ENCODE assay signal across 27 cellular contexts in genomic region chr11:45876401-45876800, GRCh38. TPM values are rescaled to one million over a fixed set of nuclear protein-coding genes. Genes with fewer than 3 reads are reported as not detected.
DNase-seq lines count a peak whose midpoint lies in the region; ATAC-seq and TF ChIP-seq lines count a peak whose summit lies in the region.
"Had no signal": no experiment of that assay in that cellular context is flagged by ENCODE, and none has a peak within 500 bp of the region (broad histone marks: within the 10 kb centered on the region; RNA-seq: fewer than 3 reads in every experiment).

No MANE protein-coding gene starts in this region.

- peaks cover 0 to 25% (median 2%) of the 10 kb centered on the region in 12 donors for H3K4me1 ChIP-seq in heart left ventricle
- H3K4me1 ChIP-seq in right atrium auricular region, result peaks cover 0 to 6% of the 10 kb centered on the region in 2 donors
- H3K4me1 ChIP-seq in vagina, result no peaks in the 10 kb centered on the region

- H3K4me3 Mint-ChIP-seq in WTC11, result no peak overlapping the region
- H3K4me3 Mint-ChIP-seq: HFFc6 had no signal

- H3K27ac ChIP-seq in heart left ventricle (peak overlapping the region in 1 of 12 donors; percentile 71), right atrium auricular region (no peak overlapping the region), vagina (no peak overlapping the region)
- H3K27ac ChIP-seq: GM23248, SJSA1 had no signal

- TF ChIP-seq CTCF in heart left ventricle (IDR thresholded peaks at IDR 0.05), result no peak
- TF ChIP-seq CTCF in right atrium auricular region (IDR thresholded peaks at IDR 0.05), result no peak
- TF ChIP-seq CTCF in WTC11 (IDR thresholded peaks at IDR 0.05), result no peak
- TF ChIP-seq CTCF in vagina (IDR thresholded peaks at IDR 0.05), result no peak

- DNase-seq in heart left ventricle (no peak), right atrium auricular region (ENCODE audit: low spot score) (no peak), WTC11 (ENCODE audit: low spot score) (no peak), left ventricle myocardium superior (no peak), midbrain (lab: John Stamatoyannopoulos, UW) (peak; percentile 21), vagina (ENCODE audit: extremely low spot score in 2 of 2) (no peak)
- DNase-seq: Calu3; DMS153; DND-41; GM23248; HFFc6; IMR-90; KG1; MG63; NCI-H1105 treated with DMSO at 0.1 percent for 48 hours; NCI-H146; NCI-H1930; NCI-H446; NCI-H524 treated with DMSO at 0.1 percent for 48 hours; NCI-H82; NK-92 treated with Interleukin-12 subunit alpha and Interleukin-12 subunit beta, amount 100 ng/mL, for 24 hours; PC-3 had no signal

- H3K36me3 Mint-ChIP-seq in WTC11, result peaks cover 4% of the 10 kb centered on the region; the same call in 1 of the 2 replicates

- no peaks in the 10 kb centered on the region for H3K9me3 Mint-ChIP-seq in WTC11
- H3K9me3 Mint-ChIP-seq: HFFc6 had no signal

- H3K4me1 Mint-ChIP-seq in WTC11, result peaks cover 27% of the 10 kb centered on the region

- no peak overlapping the region for H3K4me3 ChIP-seq in heart left ventricle
- no peak overlapping the region for H3K4me3 ChIP-seq in right atrium auricular region
- H3K4me3 ChIP-seq in vagina, result no peak overlapping the region
- H3K4me3 ChIP-seq: GM23248, HAP-1, MG63, SJSA1 had no signal

- peaks cover 5 to 100% (median 87%) of the 10 kb centered on the region in 9 donors for H3K36me3 ChIP-seq in heart left ventricle
- peaks cover 77% of the 10 kb centered on the region for H3K36me3 ChIP-seq in right atrium auricular region
- peaks cover 0 to 62% of the 10 kb centered on the region in 2 donors for H3K36me3 ChIP-seq in vagina
- H3K36me3 ChIP-seq: MG63 had no signal

- H3K27me3 ChIP-seq in heart left ventricle (no peaks in the 10 kb centered on the region), right atrium auricular region (no peaks in the 10 kb centered on the region), vagina (no peaks in the 10 kb centered on the region)
- H3K27me3 ChIP-seq: MG63, SJSA1 had no signal

- ATAC-seq in heart left ventricle (peak; percentile 47 to 67 (median 58)), WTC11 (peak; percentile 29; the same call in 1 of the 2 replicates), left ventricle myocardium superior (peak; percentile 75), HG03565 (IDR thresholded peaks at IDR 0.05; ENCODE audit: unreplicated experiment) (no peak), GM21737 (IDR thresholded peaks at IDR 0.05; ENCODE audit: unreplicated experiment) (no peak)
- ATAC-seq: PC-3 had no signal

- no peaks in the 10 kb centered on the region for H3K9me3 ChIP-seq in heart left ventricle
- H3K9me3 ChIP-seq in right atrium auricular region, result no peaks in the 10 kb centered on the region
- H3K9me3 ChIP-seq in vagina, result no peaks in the 10 kb centered on the region
- H3K9me3 ChIP-seq: HAP-1, MG63, SJSA1 had no signal

- no peaks in the 10 kb centered on the region for H3K27me3 Mint-ChIP-seq in WTC11 (ENCODE audit: low read depth)

- H3K27ac Mint-ChIP-seq in WTC11, result no peak overlapping the region; the same call in 1 of the 2 replicates
- H3K27ac Mint-ChIP-seq: HFFc6 had no signal

- WGBS in heart left ventricle, 4 donors, result 46 to 67% (median 62%) methylated on average over 6 of the region's 6 CpGs

- intact Hi-C loops in heart left ventricle (cut with DNase I) (loop anchor here in 2 of 10 donors (10.0 kb wide), 1 partner anchor 128 kb away; no protein-coding TSS in a partner anchor), left ventricle myocardium superior (cut with micrococcal nuclease) (no loop called here), vagina (cut with DNase I) (no loop called here)

- TF ChIP-seq POLR2A in heart left ventricle (IDR thresholded peaks at IDR 0.05) (no peak), vagina (IDR thresholded peaks at IDR 0.05) (no peak)

- CTCF ChIA-PET in WTC11 (lab: Charles Lee), result interaction anchor here (1.1 to 1.8 kb wide), 12 partner anchors 14 to 242 kb away, joined by 3 to 9 read pairs (median 4); partner anchors contain the start of gene PEX16

- POLR2A ChIA-PET in WTC11 (lab: Charles Lee), result interaction anchor here (0.6 to 1.4 kb wide), 3 partner anchors 45 to 739 kb away, joined by 4 to 6 read pairs (median 4); no protein-coding TSS in a partner anchor

TF ChIP-seq in WTC11, 78 proteins besides CTCF, POLR2A, EP300 and RAD21 (continues in another document):
- no peak for TF ChIP-seq ERG (CRISPR knock-in tag; IDR thresholded peaks at IDR 0.05)
- TF ChIP-seq SOX15 (CRISPR knock-in tag; IDR thresholded peaks at IDR 0.05), result no peak
- TF ChIP-seq, protein P1, sequence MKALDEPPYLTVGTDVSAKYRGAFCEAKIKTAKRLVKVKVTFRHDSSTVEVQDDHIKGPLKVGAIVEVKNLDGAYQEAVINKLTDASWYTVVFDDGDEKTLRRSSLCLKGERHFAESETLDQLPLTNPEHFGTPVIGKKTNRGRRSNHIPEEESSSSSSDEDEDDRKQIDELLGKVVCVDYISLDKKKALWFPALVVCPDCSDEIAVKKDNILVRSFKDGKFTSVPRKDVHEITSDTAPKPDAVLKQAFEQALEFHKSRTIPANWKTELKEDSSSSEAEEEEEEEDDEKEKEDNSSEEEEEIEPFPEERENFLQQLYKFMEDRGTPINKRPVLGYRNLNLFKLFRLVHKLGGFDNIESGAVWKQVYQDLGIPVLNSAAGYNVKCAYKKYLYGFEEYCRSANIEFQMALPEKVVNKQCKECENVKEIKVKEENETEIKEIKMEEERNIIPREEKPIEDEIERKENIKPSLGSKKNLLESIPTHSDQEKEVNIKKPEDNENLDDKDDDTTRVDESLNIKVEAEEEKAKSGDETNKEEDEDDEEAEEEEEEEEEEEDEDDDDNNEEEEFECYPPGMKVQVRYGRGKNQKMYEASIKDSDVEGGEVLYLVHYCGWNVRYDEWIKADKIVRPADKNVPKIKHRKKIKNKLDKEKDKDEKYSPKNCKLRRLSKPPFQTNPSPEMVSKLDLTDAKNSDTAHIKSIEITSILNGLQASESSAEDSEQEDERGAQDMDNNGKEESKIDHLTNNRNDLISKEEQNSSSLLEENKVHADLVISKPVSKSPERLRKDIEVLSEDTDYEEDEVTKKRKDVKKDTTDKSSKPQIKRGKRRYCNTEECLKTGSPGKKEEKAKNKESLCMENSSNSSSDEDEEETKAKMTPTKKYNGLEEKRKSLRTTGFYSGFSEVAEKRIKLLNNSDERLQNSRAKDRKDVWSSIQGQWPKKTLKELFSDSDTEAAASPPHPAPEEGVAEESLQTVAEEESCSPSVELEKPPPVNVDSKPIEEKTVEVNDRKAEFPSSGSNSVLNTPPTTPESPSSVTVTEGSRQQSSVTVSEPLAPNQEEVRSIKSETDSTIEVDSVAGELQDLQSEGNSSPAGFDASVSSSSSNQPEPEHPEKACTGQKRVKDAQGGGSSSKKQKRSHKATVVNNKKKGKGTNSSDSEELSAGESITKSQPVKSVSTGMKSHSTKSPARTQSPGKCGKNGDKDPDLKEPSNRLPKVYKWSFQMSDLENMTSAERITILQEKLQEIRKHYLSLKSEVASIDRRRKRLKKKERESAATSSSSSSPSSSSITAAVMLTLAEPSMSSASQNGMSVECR (CRISPR knock-in tag; IDR thresholded peaks at IDR 0.05; ENCODE audit: borderline replicate concordance), result no peak
- TF ChIP-seq, protein P2, sequence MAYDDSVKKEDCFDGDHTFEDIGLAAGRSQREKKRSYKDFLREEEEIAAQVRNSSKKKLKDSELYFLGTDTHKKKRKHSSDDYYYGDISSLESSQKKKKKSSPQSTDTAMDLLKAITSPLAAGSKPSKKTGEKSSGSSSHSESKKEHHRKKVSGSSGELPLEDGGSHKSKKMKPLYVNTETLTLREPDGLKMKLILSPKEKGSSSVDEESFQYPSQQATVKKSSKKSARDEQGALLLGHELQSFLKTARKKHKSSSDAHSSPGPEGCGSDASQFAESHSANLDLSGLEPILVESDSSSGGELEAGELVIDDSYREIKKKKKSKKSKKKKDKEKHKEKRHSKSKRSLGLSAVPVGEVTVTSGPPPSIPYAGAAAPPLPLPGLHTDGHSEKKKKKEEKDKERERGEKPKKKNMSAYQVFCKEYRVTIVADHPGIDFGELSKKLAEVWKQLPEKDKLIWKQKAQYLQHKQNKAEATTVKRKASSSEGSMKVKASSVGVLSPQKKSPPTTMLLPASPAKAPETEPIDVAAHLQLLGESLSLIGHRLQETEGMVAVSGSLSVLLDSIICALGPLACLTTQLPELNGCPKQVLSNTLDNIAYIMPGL (CRISPR knock-in tag; IDR thresholded peaks at IDR 0.05), result no peak
- no peak for TF ChIP-seq NFYB (CRISPR knock-in tag; conservative IDR thresholded peaks at IDR 0.05; ENCODE audit: low read depth)

RNA-seq across cellular contexts. Expression of gene MAPK8IP1, which starts 9.1 kb away (rescaled TPM):
- total RNA-seq in heart left ventricle (1 to 10 TPM; 5.0 to 8.0 (median 7.6) TPM), right atrium auricular region (1 to 10 TPM; 7.3 to 8.9 TPM), WTC11 (2021) (31.6 to 34.1 TPM (median 32.4 TPM) in 3 replicates), left ventricle myocardium superior (4.4 TPM), vagina (7.1 TPM)
- 1 to 10 TPM; 2.4 to 3.1 TPM for polyA plus RNA-seq in heart left ventricle

RNA-seq across cellular contexts. Expression of gene CRY2, which starts 29.1 kb away (rescaled TPM):
- total RNA-seq in heart left ventricle (100 to 1,000 TPM in 2 of 9 donors, 10 to 100 TPM in 7; 40.2 to 132 (median 72.7) TPM), right atrium auricular region (10 to 100 TPM; 43.0 to 62.9 TPM), WTC11 (2021) (14.4 to 18.3 TPM (median 16.8 TPM) in 3 replicates), left ventricle myocardium superior (90.1 TPM), vagina (54.3 TPM)
- 10 to 100 TPM; 23.2 to 26.6 TPM for polyA plus RNA-seq in heart left ventricle

RNA-seq across cellular contexts. Expression of gene FREY1, which starts 30.7 kb away (rescaled TPM):
- total RNA-seq in heart left ventricle (under 1 TPM in 4 of 9 donors, not detected in 5; 0.37 to 1.00 (median 0.46) TPM), right atrium auricular region (under 1 TPM; 0.55 to 0.82 TPM), WTC11 (2021) (1.6 to 2.1 TPM (median 1.8 TPM) in 3 replicates), left ventricle myocardium superior (0.52 TPM), vagina (not detected)
- polyA plus RNA-seq in heart left ventricle, result under 1 TPM; 0.40 to 0.46 TPM
- total RNA-seq: GM23248, IMR-90 had no signal
- polyA plus RNA-seq: GM23248 had no signal

RNA-seq across cellular contexts. Expression of gene PEX16, which starts 41.3 kb away (rescaled TPM):
- total RNA-seq in heart left ventricle, result 10 to 100 TPM; 10.4 to 20.0 (median 14.6) TPM
- polyA plus RNA-seq in heart left ventricle, result 10 to 100 TPM; 16.3 to 22.8 TPM
- total RNA-seq in right atrium auricular region, result 10 to 100 TPM; 12.9 to 17.4 TPM
- total RNA-seq in WTC11 (2021), result 35.8 to 39.3 TPM (median 36.0 TPM) in 3 replicates
- total RNA-seq in left ventricle myocardium superior, result 8.6 TPM
- total RNA-seq in vagina, result 35.8 TPM

RNA-seq across cellular contexts. Expression of gene LARGE2, which starts 46.1 kb away (rescaled TPM):
- under 1 TPM in 1 of 9 donors, not detected in 8; 0.88 TPM for total RNA-seq in heart left ventricle
- under 1 TPM in 1 of 2 donors, not detected in 1; 0.17 TPM for polyA plus RNA-seq in heart left ventricle
- under 1 TPM in 1 of 2 donors, not detected in 1; 0.51 TPM for total RNA-seq in right atrium auricular region
- total RNA-seq in WTC11 (2021), result 124 to 132 TPM (median 126 TPM) in 3 replicates
- total RNA-seq in left ventricle myocardium superior, result not detected
- total RNA-seq in vagina, result 6.6 TPM
- total RNA-seq: A172, GM23248, HFFc6, IMR-90, SJSA1 had no signal
- polyA plus RNA-seq: GM23248 had no signal

Comparison
In these comparisons a context has a peak if more than half of its experiments do, and no peak if none do; other contexts are left out.
1. ATAC-seq: peak in heart left ventricle (4 of 4), WTC11 (single experiment) and left ventricle myocardium superior (single experiment); none in HG03565 (single experiment) and GM21737 (single experiment).